ENCODE assay signal across 7 cellular contexts in the genomic region with DNA sequence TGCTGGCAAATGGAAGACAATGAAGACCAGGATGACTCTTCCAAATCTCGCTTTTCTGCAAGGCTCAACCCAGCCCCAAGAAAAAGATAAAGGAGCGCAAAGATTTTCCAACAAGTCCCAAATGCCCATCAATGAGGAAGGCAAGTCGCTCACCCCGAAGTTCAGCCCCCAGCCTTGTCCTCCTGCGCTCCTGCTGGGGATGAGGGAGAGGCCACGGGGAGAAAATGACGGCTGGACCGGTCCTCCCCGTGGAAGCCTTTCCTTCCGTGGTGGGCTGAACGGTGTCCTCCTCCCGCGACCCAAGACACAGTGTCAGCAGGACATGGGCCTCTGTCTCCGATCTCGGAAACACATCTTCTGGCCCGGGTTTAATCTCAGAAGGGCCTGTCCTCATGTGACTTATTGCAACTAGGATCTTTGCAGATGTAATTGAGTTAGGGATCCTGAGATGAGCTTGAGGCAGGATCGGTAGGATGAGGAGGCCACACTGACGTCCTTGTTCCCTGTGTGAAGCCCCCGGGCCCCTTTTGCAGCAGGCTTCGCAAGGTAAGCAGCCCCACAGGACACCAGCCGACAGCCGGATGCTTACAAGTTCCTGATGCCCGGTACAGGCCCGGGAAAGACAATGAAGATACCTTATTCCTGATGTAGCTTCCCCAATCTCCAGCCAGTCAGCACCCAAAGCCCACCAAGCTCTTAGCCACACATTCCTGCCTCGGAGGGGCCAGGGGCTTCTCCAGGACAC.
"Had no signal": no experiment of that assay in that cellular context is flagged by ENCODE, and none has a peak within 500 bp of the region (broad histone marks: within the 10 kb centered on the region; RNA-seq: fewer than 3 reads in every experiment).

No MANE protein-coding gene starts in this region.

- H2AFZ ChIP-seq: GM23338 had no signal

- H3K4me3 Mint-ChIP-seq: GM23338, H9, HFFc6 had no signal

- H3K4me2 ChIP-seq: GM23338 had no signal

- H3K4me1 Mint-ChIP-seq: GM23338, H9 had no signal

- H3K27ac ChIP-seq: HL-60 had no signal

- H3K4me3 ChIP-seq: GM23338 had no signal

- FAIRE-seq: H1, H54 had no signal

- DNase-seq: H9, HFFc6, IMR-90 had no signal

- H3K27ac Mint-ChIP-seq: GM23338, H9, HFFc6 had no signal

- H3K9me3 Mint-ChIP-seq: GM23338, H9 had no signal
